In genomic region chr1:85718678-85719340, GRCh38 we compare ENCODE assay signal across 33 cellular contexts.
"Had no signal": no experiment of that assay in that cellular context is flagged by ENCODE, and none has a peak within 500 bp of the region (broad histone marks: within the 10 kb centered on the region; RNA-seq: fewer than 3 reads in every experiment).

No MANE protein-coding gene starts in this region.

- FAIRE-seq: bronchial epithelial cell, TTC549 had no signal

- H3K27me3 ChIP-seq: ascending aorta, cardiac muscle cell had no signal

- H3K4me3 ChIP-seq: ascending aorta, cardiac muscle cell had no signal

- H3K27ac ChIP-seq: ascending aorta, cardiac muscle cell, WERI-Rb-1 had no signal

- H3K36me3 ChIP-seq: ascending aorta, cardiac muscle cell, WERI-Rb-1 had no signal

- DNase-seq: activated CD4-positive, alpha-beta memory T cell treated with anti-CD3 and anti-CD28 coated beads, Interleukin-2, amount 10 ng/mL, durations not matched to agents 7 days and 5 days; activated CD4-positive, alpha-beta T cell treated with anti-CD3 and anti-CD28 coated beads for 1 hour; activated CD4-positive, alpha-beta T cell treated with anti-CD3 and anti-CD28 coated beads for 36 hours; activated CD4-positive, alpha-beta T cell treated with anti-CD3 and anti-CD28 coated beads for 48 hours; activated CD4-positive, alpha-beta T cell treated with anti-CD3 and anti-CD28 coated beads, Interleukin-2, amount 10 ng/mL, durations not matched to agents 7 days and 5 days; activated CD4-positive, alpha-beta T cell treated with anti-CD3 and anti-CD28 coated beads, Interleukin-2, amount 50 U/mL, for 48 hours; activated CD4-positive, CD25-positive, alpha-beta regulatory T cell; activated CD8-positive, alpha-beta memory T cell treated with anti-CD3 and anti-CD28 coated beads for 24 hours; activated CD8-positive, alpha-beta memory T cell treated with anti-CD3 and anti-CD28 coated beads, Interleukin-2, amount 10 ng/mL, durations not matched to agents 7 days and 5 days; activated CD8-positive, alpha-beta memory T cell treated with anti-CD3 and anti-CD28 coated beads, Interleukin-2, amount 50 U/mL, for 48 hours; activated CD8-positive, alpha-beta T cell treated with anti-CD3 and anti-CD28 coated beads, Interleukin-2, amount 10 ng/mL, durations not matched to agents 7 days and 5 days; activated effector memory CD4-positive, alpha-beta T cell treated with Interleukin-2 at 50 U/mL for 16 hours; activated gamma-delta T cell; activated naive CD4-positive, alpha-beta T cell treated with anti-CD3 and anti-CD28 coated beads, Interleukin-2, amount 10 ng/mL, durations not matched to agents 7 days and 5 days; activated naive CD4-positive, alpha-beta T cell treated with Interleukin-2 at 50 U/mL for 16 hours; activated naive CD8-positive, alpha-beta T cell treated with anti-CD3 and anti-CD28 coated beads, Interleukin-2, amount 10 ng/mL, durations not matched to agents 7 days and 5 days; activated naive CD8-positive, alpha-beta T cell treated with anti-CD3 and anti-CD28 coated beads, Interleukin-2, amount 50 U/mL, for 24 hours; activated T-cell treated with anti-CD3 and anti-CD28 coated beads, Interleukin-2, amount 50 U/mL, for 24 hours; activated T-cell treated with anti-CD3 and anti-CD28 coated beads, Interleukin-2, amount 50 U/mL, for 48 hours; amygdala; anterior cingulate cortex; caudate nucleus; cerebellar nuclear complex; T-helper 1 cell; T-helper 2 cell; T-helper 9 cell; WERI-Rb-1 had no signal

- ATAC-seq: activated CD4-positive, alpha-beta T cell treated with anti-CD3 and anti-CD28 coated beads for 36 hours; activated CD4-positive, CD25-positive, alpha-beta regulatory T cell treated with anti-CD3 and anti-CD28 coated beads, Interleukin-2, amount 50 U/mL, for 24 hours; activated CD8-positive, alpha-beta memory T cell treated with anti-CD3 and anti-CD28 coated beads, Interleukin-2, amount 10 ng/mL, durations not matched to agents 7 days and 5 days; activated CD8-positive, alpha-beta T cell treated with anti-CD3 and anti-CD28 coated beads, Interleukin-2, amount 10 ng/mL, durations not matched to agents 7 days and 5 days; activated naive CD8-positive, alpha-beta T cell treated with anti-CD3 and anti-CD28 coated beads, Interleukin-2, amount 50 U/mL, for 24 hours; WTC11 had no signal

- H3K4me1 ChIP-seq: ascending aorta had no signal
